17 cellular contexts compared by ENCODE assay signal in the genomic region with DNA sequence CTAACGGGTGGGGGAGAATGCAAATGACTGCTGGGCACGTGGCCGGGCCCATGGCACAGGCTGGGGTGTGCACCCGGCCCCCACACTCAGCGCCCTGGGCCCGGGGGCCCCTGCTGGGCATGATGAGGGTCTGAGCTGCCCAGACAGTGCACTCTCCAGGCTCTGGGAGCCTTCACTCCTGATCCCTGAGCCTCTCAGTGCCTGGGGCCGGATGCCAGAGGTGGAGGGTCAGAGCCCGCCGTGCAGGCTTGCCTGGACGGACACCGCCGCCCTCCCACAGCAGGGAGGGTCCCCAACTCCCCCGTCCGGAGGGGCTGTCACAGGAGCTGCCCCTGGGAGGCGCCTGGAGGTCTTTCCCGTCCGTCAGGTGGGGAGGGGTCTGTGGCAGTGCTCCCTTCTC. TPM values are rescaled to one million over a fixed set of nuclear protein-coding genes. Genes with fewer than 3 reads are reported as not detected.
A peak's percentile ranks its signal among the peaks of the same experiment; 100 is the strongest.
DNase-seq lines count a peak whose midpoint lies in the region; ATAC-seq and TF ChIP-seq lines count a peak whose summit lies in the region.
"Had no signal": no experiment of that assay in that cellular context is flagged by ENCODE, and none has a peak within 500 bp of the region (broad histone marks: within the 10 kb centered on the region; RNA-seq: fewer than 3 reads in every experiment).

No MANE protein-coding gene starts in this region.

- H3K4me2 ChIP-seq in BLaER1 (peak overlapping the region; percentile 84), neural cell (ENCODE audit: low read length) (peak overlapping the region; percentile 36)
- H3K4me2 ChIP-seq: A549 had no signal

- intact Hi-C loops in lower lobe of right lung (cut with DNase I): no loop called here
- intact Hi-C loops in testis (cut with DNase I; ENCODE audit: low total_unique reads): no loop called here
- intact Hi-C loops in aorta (cut with DNase I): no loop called here

- H3K36me3 ChIP-seq in BLaER1 (no peaks in the 10 kb centered on the region), H7 (replicated peaks; ENCODE audit: control insufficient read depth, insufficient read depth, low read length) (no peaks in the 10 kb centered on the region), neural cell (ENCODE audit: insufficient read depth, low read length) (no peaks in the 10 kb centered on the region), lower lobe of right lung (no peaks in the 10 kb centered on the region), testis (ENCODE audit: low read depth, missing control alignments) (no peaks in the 10 kb centered on the region), aorta (ENCODE audit: control insufficient read depth in 1 of 2, insufficient read depth in 2 of 2, low read length in 1 of 2) (no peaks in the 10 kb centered on the region)
- H3K36me3 ChIP-seq: BE2C, HAP-1 had no signal

- peaks cover 11% of the 10 kb centered on the region for H3K9me3 Mint-ChIP-seq in WTC11
- H3K9me3 Mint-ChIP-seq: CD8-positive, alpha-beta memory T cell; HFFc6 had no signal

- POLR2A ChIA-PET in WTC11 (lab: Charles Lee): no interaction called here

- H3K4me3 ChIP-seq in BLaER1 (no peak overlapping the region), H7 (ENCODE audit: insufficient read depth, low read depth, low read length) (no peak overlapping the region), neural cell (ENCODE audit: low read length) (peak overlapping the region; percentile 31), lower lobe of right lung (no peak overlapping the region), testis (no peak overlapping the region), aorta (ENCODE audit: low read length in 2 of 2) (no peak overlapping the region)
- H3K4me3 ChIP-seq: A549, GM23248, HAP-1 had no signal

- H3K27me3 ChIP-seq in BLaER1 (peaks cover 18% of the 10 kb centered on the region), H7 (ENCODE audit: control insufficient read depth, insufficient read depth, low read length) (no peaks in the 10 kb centered on the region), neural cell (ENCODE audit: insufficient read depth, low read depth, low read length) (no peaks in the 10 kb centered on the region), lower lobe of right lung (ENCODE audit: low read depth) (peaks cover 52% of the 10 kb centered on the region), testis (no peaks in the 10 kb centered on the region), aorta (ENCODE audit: control insufficient read depth in 1 of 2, insufficient read depth in 2 of 2, low read length in 1 of 2) (no peaks in the 10 kb centered on the region)
- H3K27me3 ChIP-seq: BE2C had no signal

- no peak overlapping the region for H3K4me3 Mint-ChIP-seq in WTC11
- H3K4me3 Mint-ChIP-seq: HFFc6 had no signal

- H3K4me1 Mint-ChIP-seq in WTC11: no peaks in the 10 kb centered on the region

- TF ChIP-seq POLR2A in testis (IDR thresholded peaks at IDR 0.05): no peak

- TF ChIP-seq EP300 in neural cell (conservative IDR thresholded peaks at IDR 0.05; ENCODE audit: poor library complexity, severe bottlenecking): no peak

- TF ChIP-seq CTCF in WTC11 (IDR thresholded peaks at IDR 0.05): no peak
- TF ChIP-seq CTCF in neural cell (IDR thresholded peaks at IDR 0.05; ENCODE audit: poor library complexity, severe bottlenecking): no peak
- no peak for TF ChIP-seq CTCF in GM13977 (IDR thresholded peaks at IDR 0.05; ENCODE audit: extremely low read depth, insufficient read depth, missing control alignments)
- no peak for TF ChIP-seq CTCF in lower lobe of right lung (IDR thresholded peaks at IDR 0.05)
- no peak for TF ChIP-seq CTCF in testis (IDR thresholded peaks at IDR 0.05)

- no peak overlapping the region for H2AFZ ChIP-seq in neural cell (ENCODE audit: low read depth, low read length)
- H2AFZ ChIP-seq: GM23248 had no signal

- DNase-seq in H7: peak; percentile 72
- no peak for DNase-seq in WTC11 (ENCODE audit: low spot score)
- DNase-seq in GM13977 (ENCODE audit: low spot score): no peak
- no peak for DNase-seq in lower lobe of right lung
- no peak for DNase-seq in testis
- DNase-seq in aorta: no peak
- DNase-seq: BE2C; Caco-2; CD8-positive, alpha-beta memory T cell; GM23248; HFFc6 had no signal

- no peak for TF ChIP-seq RAD21 in neural cell (conservative IDR thresholded peaks at IDR 0.05)

- H3K27ac ChIP-seq in BLaER1: no peak overlapping the region
- no peak overlapping the region for H3K27ac ChIP-seq in neural cell (ENCODE audit: low read length)
- H3K27ac ChIP-seq in lower lobe of right lung: no peak overlapping the region
- H3K27ac ChIP-seq in testis: no peak overlapping the region
- no peak overlapping the region for H3K27ac ChIP-seq in aorta (ENCODE audit: low read depth in 1 of 2, low read length in 2 of 2)
- H3K27ac ChIP-seq: A549, GM23248 had no signal

- H3K27ac Mint-ChIP-seq in WTC11: no peak overlapping the region
- H3K27ac Mint-ChIP-seq: HFFc6 had no signal

- H4K20me1 ChIP-seq in BLaER1 (no peaks in the 10 kb centered on the region), neural cell (ENCODE audit: insufficient read depth) (no peaks in the 10 kb centered on the region)

- CTCF ChIA-PET in WTC11 (lab: Charles Lee): interaction anchor here (0.8 kb wide), 2 partner anchors 18 to 38 kb away, joined by 3 to 5 read pairs; no protein-coding TSS in a partner anchor

- H3K4me1 ChIP-seq in BLaER1: peaks cover 92% of the 10 kb centered on the region
- no peaks in the 10 kb centered on the region for H3K4me1 ChIP-seq in lower lobe of right lung
- H3K4me1 ChIP-seq in testis: no peaks in the 10 kb centered on the region
- H3K4me1 ChIP-seq in aorta (ENCODE audit: control insufficient read depth in 1 of 2, insufficient read depth in 2 of 2, low read length in 2 of 2): no peaks in the 10 kb centered on the region
- H3K4me1 ChIP-seq: A549, BE2C, Caco-2, HAP-1 had no signal

- ATAC-seq in WTC11: no peak
- no peak for ATAC-seq in lower lobe of right lung
- no peak for ATAC-seq in aorta (ENCODE audit: low FRiP score)
- ATAC-seq: HepG2 had no signal

- H3K36me3 Mint-ChIP-seq in WTC11: no peaks in the 10 kb centered on the region
- H3K36me3 Mint-ChIP-seq: CD8-positive, alpha-beta memory T cell had no signal

- no peak overlapping the region for H3K9ac ChIP-seq in BLaER1
- H3K9ac ChIP-seq in neural cell (ENCODE audit: low read length): peak overlapping the region; percentile 40
- H3K9ac ChIP-seq: GM23248 had no signal

- in situ Hi-C loops in GM13977 (cut with MboI; ENCODE audit: low pct_unique_long_range_greater_than_20kb, low sequenced_read_pairs, unreplicated experiment): no loop called here

- no peaks in the 10 kb centered on the region for H3F3A ChIP-seq in neural cell (ENCODE audit: insufficient read depth, low read length, poor library complexity, severe bottlenecking)

- no peaks in the 10 kb centered on the region for H3K9me3 ChIP-seq in BLaER1
- H3K9me3 ChIP-seq in neural cell (ENCODE audit: low read length): no peaks in the 10 kb centered on the region
- peaks cover 5% of the 10 kb centered on the region for H3K9me3 ChIP-seq in lower lobe of right lung
- H3K9me3 ChIP-seq in testis: no peaks in the 10 kb centered on the region
- H3K9me3 ChIP-seq in aorta (ENCODE audit: control insufficient read depth, low read length): peaks cover 3% of the 10 kb centered on the region
- H3K9me3 ChIP-seq: BE2C had no signal

- 0 to 38% methylated on average over 2 to 17 of the region's 17 CpGs for WGBS in testis, 2 donors
- WGBS in aorta, 2 donors: 17% methylated on average over 14 to 17 of the region's 17 CpGs

- H3K79me2 ChIP-seq in neural cell (replicated peaks; ENCODE audit: insufficient read depth, low read length): no peaks in the 10 kb centered on the region

- no peaks in the 10 kb centered on the region for H3K9me2 ChIP-seq in neural cell (ENCODE audit: insufficient read depth, low read length)

- H3K27me3 Mint-ChIP-seq in WTC11 (ENCODE audit: low read depth): no peaks in the 10 kb centered on the region

TF ChIP-seq in WTC11, 78 proteins besides CTCF, POLR2A, EP300 and RAD21 (continues in another document):
- TF ChIP-seq IRF2 (CRISPR knock-in tag; IDR thresholded peaks at IDR 0.05; ENCODE audit: borderline replicate concordance, low read depth): no peak

TF ChIP-seq in neural cell, 6 proteins besides CTCF, POLR2A, EP300 and RAD21:
- TF ChIP-seq MXI1 (conservative IDR thresholded peaks at IDR 0.05; ENCODE audit: poor library complexity, severe bottlenecking) (no peak), TAF1 (IDR thresholded peaks at IDR 0.05; ENCODE audit: low read depth) (no peak), POLR2AphosphoS5 (IDR thresholded peaks at IDR 0.05) (no peak)

RNA-seq across cellular contexts. Expression of gene PEX10, which starts 20.2 kb away (rescaled TPM):
- 75.9 and 89.6 TPM in 2 replicates for total RNA-seq in H7 (2014; rRNA removed; shearing (Covaris generic))
- total RNA-seq in WTC11 (2021): 28.6 to 31.7 TPM (median 29.3 TPM) in 3 replicates
- 29.4 and 30.1 TPM in 2 replicates for polyA plus RNA-seq in neural cell
- polyA minus RNA-seq in neural cell: 23.0 and 28.0 TPM in 2 replicates
- 12.4 TPM for total RNA-seq in lower lobe of right lung
- total RNA-seq in testis: 10 to 100 TPM; 50.4 to 52.8 TPM
- polyA plus RNA-seq in testis (ENCODE audit: insufficient read depth, low read depth, low replicate concordance): 49.5 TPM
- 10 to 100 TPM in 1 of 2 donors, 1 to 10 TPM in 1; 9.8 to 13.1 TPM for total RNA-seq in aorta
- 10 to 100 TPM in 1 of 2 donors, 1 to 10 TPM in 1; 4.0 to 15.3 TPM for polyA plus RNA-seq in aorta

RNA-seq across cellular contexts. Expression of gene RER1, which starts 40.9 kb away (rescaled TPM):
- total RNA-seq in H7 (2014; rRNA removed; shearing (Covaris generic)): 95.4 and 133 TPM in 2 replicates
- total RNA-seq in WTC11 (2021) (72.1 to 80.4 TPM (median 79.8 TPM) in 3 replicates), lower lobe of right lung (133 TPM), testis (100 to 1,000 TPM in 1 of 2 donors, 10 to 100 TPM in 1; 89.9 to 104 TPM), aorta (10 to 100 TPM; 91.0 to 99.8 TPM)
- polyA plus RNA-seq in neural cell (58.5 and 58.7 TPM in 2 replicates), testis (ENCODE audit: insufficient read depth, low read depth, low replicate concordance) (262 TPM), aorta (10 to 100 TPM; 41.1 to 75.8 TPM)
- polyA minus RNA-seq in neural cell: 50.6 and 51.2 TPM in 2 replicates

RNA-seq across cellular contexts. Expression of gene MORN1, which starts 41.2 kb away (rescaled TPM):
- total RNA-seq in H7 (2014; rRNA removed; shearing (Covaris generic)): 12.7 and 14.3 TPM in 2 replicates
- total RNA-seq in WTC11 (2021): 14.5 to 19.7 TPM (median 18.5 TPM) in 3 replicates
- 8.2 and 10.9 TPM in 2 replicates for polyA plus RNA-seq in neural cell
- polyA minus RNA-seq in neural cell: 17.6 and 19.2 TPM in 2 replicates
- 13.4 TPM for total RNA-seq in lower lobe of right lung
- total RNA-seq in testis: 10 to 100 TPM; 30.4 to 34.5 TPM
- 30.9 TPM for polyA plus RNA-seq in testis (ENCODE audit: insufficient read depth, low read depth, low replicate concordance)
- total RNA-seq in aorta: 10 to 100 TPM in 1 of 2 donors, 1 to 10 TPM in 1; 4.7 to 12.0 TPM
- 1 to 10 TPM in 1 of 2 donors, under 1 TPM in 1; 0.50 to 9.0 TPM for polyA plus RNA-seq in aorta

RNA-seq across cellular contexts. Expression of gene PLCH2, which starts 43.6 kb away (rescaled TPM):
- 0.24 and 0.37 TPM in 2 replicates for total RNA-seq in H7 (2014; rRNA removed; shearing (Covaris generic))
- total RNA-seq in WTC11 (2021) (0.05 to 0.18 TPM (median 0.17 TPM) in 3 replicates), lower lobe of right lung (3.8 TPM), testis (1 to 10 TPM; 5.7 to 6.5 TPM), aorta (1 to 10 TPM in 1 of 2 donors, under 1 TPM in 1; 0.71 to 1.6 TPM)
- polyA plus RNA-seq in neural cell (5.7 and 6.6 TPM in 2 replicates), testis (ENCODE audit: insufficient read depth, low read depth, low replicate concordance) (2.7 TPM), aorta (not detected)
- polyA minus RNA-seq in neural cell: 6.4 and 7.3 TPM in 2 replicates
- total RNA-seq: Daoy, GM23248 had no signal
- polyA plus RNA-seq: GM23248 had no signal
